35 cellular contexts compared by ENCODE assay signal in genomic region chr7:32896948-32897347, GRCh38.
"Had no signal": no experiment of that assay in that cellular context is flagged by ENCODE, and none has a peak within 500 bp of the region (broad histone marks: within the 10 kb centered on the region; RNA-seq: fewer than 3 reads in every experiment).

No MANE protein-coding gene starts in this region.

- H3K27me3 ChIP-seq: adrenal gland, body of pancreas, cardiac muscle cell had no signal

- H3K27ac ChIP-seq: adrenal gland, body of pancreas, cardiac muscle cell, VCaP had no signal

- FAIRE-seq: astrocyte, bronchial epithelial cell, TTC549 had no signal

- DNase-seq: activated B cell treated with CpG ODN at 0.5 μM for 24 hours; activated CD4-positive, alpha-beta memory T cell treated with anti-CD3 and anti-CD28 coated beads for 36 hours; activated CD4-positive, alpha-beta T cell treated with anti-CD3 and anti-CD28 coated beads for 4 hours; activated CD4-positive, alpha-beta T cell treated with anti-CD3 and anti-CD28 coated beads, Interleukin-2, amount 10 ng/mL, durations not matched to agents 24 days and 14 days; activated CD4-positive, alpha-beta T cell treated with anti-CD3 and anti-CD28 coated beads, Interleukin-2, amount 50 U/mL, for 1 hour; activated CD4-positive, alpha-beta T cell treated with anti-CD3 and anti-CD28 coated beads, Interleukin-2, amount 50 U/mL, for 4 hours; activated CD4-positive, CD25-positive, alpha-beta regulatory T cell treated with anti-CD3 and anti-CD28 coated beads, Interleukin-2, amount 50 U/mL, for 72 hours; activated CD8-positive, alpha-beta memory T cell treated with anti-CD3 and anti-CD28 coated beads, Interleukin-2, amount 50 U/mL, for 4 hours; activated CD8-positive, alpha-beta T cell treated with anti-CD3 and anti-CD28 coated beads for 36 hours; activated effector memory CD4-positive, alpha-beta T cell treated with anti-CD3 and anti-CD28 coated beads, Interleukin-2, amount 50 U/mL, for 16 hours; activated gamma-delta T cell treated with Interleukin-2 at 50 U/mL for 16 hours; activated naive CD4-positive, alpha-beta T cell; activated naive CD4-positive, alpha-beta T cell treated with anti-CD3 and anti-CD28 coated beads for 36 hours; activated naive CD4-positive, alpha-beta T cell treated with anti-CD3 and anti-CD28 coated beads, Interleukin-2, amount 50 U/mL, for 16 hours; activated naive CD8-positive, alpha-beta T cell treated with anti-CD3 and anti-CD28 coated beads for 36 hours; activated T-cell treated with anti-CD3 and anti-CD28 coated beads for 4 hours; activated T-cell treated with anti-CD3 and anti-CD28 coated beads, Interleukin-2, amount 50 U/mL, for 1 hour; activated T-cell treated with anti-CD3 and anti-CD28 coated beads, Interleukin-2, amount 50 U/mL, for 4 hours; activated T-cell treated with anti-CD3 and anti-CD28 coated beads, Interleukin-2, amount 50 U/mL, for 72 hours; adrenal gland; amniotic stem cell; aorta; body of pancreas; caudate nucleus; cerebellar nuclear complex; T-helper 1 cell; T-helper 2 cell; T-helper 9 cell had no signal

- H3K9me3 ChIP-seq: adrenal gland, body of pancreas had no signal

- H3K36me3 ChIP-seq: adrenal gland, cardiac muscle cell had no signal

- H3K4me3 ChIP-seq: adrenal gland, body of pancreas, cardiac muscle cell had no signal

- ATAC-seq: activated CD8-positive, alpha-beta T cell treated with anti-CD3 and anti-CD28 coated beads for 36 hours; activated naive CD4-positive, alpha-beta T cell treated with anti-CD3 and anti-CD28 coated beads, Interleukin-2, amount 50 U/mL, for 72 hours; activated T-cell treated with anti-CD3 and anti-CD28 coated beads, Interleukin-2, amount 50 U/mL, for 4 hours; activated T-cell treated with anti-CD3 and anti-CD28 coated beads, Interleukin-2, amount 50 U/mL, for 72 hours; activated T-helper 17 cell treated with anti-CD3 and anti-CD28 coated beads, Interleukin-2, amount 50 U/mL, for 72 hours; body of pancreas had no signal
